Comparison of ENCODE assay signal across 9 cellular contexts in the genomic region with DNA sequence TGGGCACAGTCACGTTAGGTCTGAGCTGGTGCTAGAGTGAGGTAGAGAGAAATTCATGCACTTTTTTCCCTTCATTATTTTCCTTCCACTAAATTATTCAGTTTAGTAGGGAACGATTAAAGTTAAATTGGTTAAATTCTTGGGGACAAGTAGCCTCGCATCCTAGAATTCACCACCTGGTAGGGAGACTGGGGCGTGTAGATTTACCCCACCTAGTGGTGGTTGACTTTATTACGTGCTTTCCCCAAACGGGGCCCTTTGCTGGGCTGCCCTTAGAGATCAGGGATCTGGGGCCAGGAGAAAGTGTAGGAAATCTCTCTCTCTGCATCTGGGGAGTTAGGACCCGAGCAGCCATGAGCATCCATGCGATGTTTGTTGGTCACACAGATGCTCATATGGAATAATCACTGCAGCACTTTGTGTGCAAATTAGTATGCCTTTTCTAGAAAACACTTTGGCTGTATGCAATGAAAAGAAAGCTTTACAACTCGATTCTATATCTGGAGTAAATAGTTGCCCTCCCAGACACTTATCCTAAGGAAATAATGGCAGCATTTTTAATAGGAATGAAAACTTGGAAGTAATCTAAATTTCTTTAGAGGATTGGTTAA.
DNase-seq lines count a peak whose midpoint lies in the region; ATAC-seq, FAIRE-seq and TF ChIP-seq lines count a peak whose summit lies in the region.
"Had no signal": no experiment of that assay in that cellular context is flagged by ENCODE, and none has a peak within 500 bp of the region (broad histone marks: within the 10 kb centered on the region; RNA-seq: fewer than 3 reads in every experiment).

No MANE protein-coding gene starts in this region.

- no peak for FAIRE-seq in small intestine (lab: Jason Lieb, UNC)
- FAIRE-seq: colon had no signal

- WGBS in small intestine, 3 donors, result 26 to 41% (median 34%) methylated on average over 9 of the region's 9 CpGs

- no peaks in the 10 kb centered on the region for H3K36me3 Mint-ChIP-seq in activated naive CD4-positive, alpha-beta T cell treated with anti-CD3 and anti-CD28 coated beads, Interleukin-2, amount 10 ng/mL, durations not matched to agents 7 days and 5 days

- no peaks in the 10 kb centered on the region for H3K9me3 Mint-ChIP-seq in activated naive CD4-positive, alpha-beta T cell treated with anti-CD3 and anti-CD28 coated beads, Interleukin-2, amount 10 ng/mL, durations not matched to agents 7 days and 5 days

- CTCF ChIA-PET in activated naive CD4-positive, alpha-beta T cell treated with anti-CD3 and anti-CD28 coated beads, Interleukin-2, amount 10 ng/mL, durations not matched to agents 7 days and 5 days (lab: Charles Lee), result interaction anchor here (0.7 to 4.3 kb wide), 12 partner anchors 10 to 118 kb away, joined by 3 to 29 read pairs (median 4); no protein-coding TSS in a partner anchor

- H3K27me3 ChIP-seq in small intestine (ENCODE audit: control insufficient read depth in 2 of 2, insufficient read depth in 2 of 2, low read length in 2 of 2), result no peaks in the 10 kb centered on the region

- no peaks in the 10 kb centered on the region for H3K27me3 Mint-ChIP-seq in activated naive CD4-positive, alpha-beta T cell treated with anti-CD3 and anti-CD28 coated beads, Interleukin-2, amount 10 ng/mL, durations not matched to agents 7 days and 5 days

- peak; percentile 33 for DNase-seq in activated naive CD4-positive, alpha-beta T cell treated with anti-CD3 and anti-CD28 coated beads, Interleukin-2, amount 10 ng/mL, durations not matched to agents 7 days and 5 days
- no peak for DNase-seq in activated naive CD4-positive, alpha-beta T cell treated with anti-CD3 and anti-CD28 coated beads, Interleukin-2, amount 50 U/mL, for 16 hours
- DNase-seq in fibroblast of pulmonary artery (ENCODE audit: low read depth), result peak; percentile 38
- DNase-seq in small intestine, result peak; percentile 57
- DNase-seq in central memory CD4-positive, alpha-beta T cell, result no peak

- no peaks in the 10 kb centered on the region for H3K4me1 Mint-ChIP-seq in activated naive CD4-positive, alpha-beta T cell treated with anti-CD3 and anti-CD28 coated beads, Interleukin-2, amount 10 ng/mL, durations not matched to agents 7 days and 5 days

- no peak overlapping the region for H3K27ac Mint-ChIP-seq in activated naive CD4-positive, alpha-beta T cell treated with anti-CD3 and anti-CD28 coated beads, Interleukin-2, amount 10 ng/mL, durations not matched to agents 7 days and 5 days

- H3K36me3 ChIP-seq in small intestine (ENCODE audit: control insufficient read depth in 2 of 2, insufficient read depth in 2 of 2, low read length in 2 of 2), result no peaks in the 10 kb centered on the region

- H3K27ac ChIP-seq in small intestine (ENCODE audit: low read depth in 1 of 2, low read length in 1 of 2), result no peak overlapping the region

- ATAC-seq in HG03280 (IDR thresholded peaks at IDR 0.05; ENCODE audit: unreplicated experiment), result peak; percentile 52
- peak; percentile 86 for ATAC-seq in SK-N-SH treated with all-trans-retinoic acid at 6 μM for 48 hours
- ATAC-seq in GM18519 (IDR thresholded peaks at IDR 0.05; ENCODE audit: low FRiP score, unreplicated experiment), result no peak

- TF ChIP-seq CTCF in fibroblast of pulmonary artery (IDR thresholded peaks at IDR 0.05; ENCODE audit: low read length, missing control alignments), result peak; percentile 76

- H3K4me3 Mint-ChIP-seq in activated naive CD4-positive, alpha-beta T cell treated with anti-CD3 and anti-CD28 coated beads, Interleukin-2, amount 10 ng/mL, durations not matched to agents 7 days and 5 days, result no peak overlapping the region

- no peaks in the 10 kb centered on the region for H3K4me1 ChIP-seq in small intestine (ENCODE audit: control insufficient read depth in 2 of 2, insufficient read depth in 1 of 2, low read depth in 1 of 2, low read length in 1 of 2)

- H3K4me3 ChIP-seq in fibroblast of pulmonary artery (replicated peaks; ENCODE audit: low read depth, low read length), result no peak overlapping the region
- no peak overlapping the region for H3K4me3 ChIP-seq in small intestine (ENCODE audit: low read depth in 1 of 2, low read length in 2 of 2)

- H3K9me3 ChIP-seq in small intestine (ENCODE audit: control insufficient read depth, low read depth), result no peaks in the 10 kb centered on the region

TF ChIP-seq in SK-N-SH treated with all-trans-retinoic acid at 6 μM for 48 hours, 23 proteins besides CTCF, POLR2A, EP300 and RAD21:
- TF ChIP-seq PPARA (CRISPR knock-in tag; IDR thresholded peaks at IDR 0.05; ENCODE audit: borderline replicate concordance) (no peak), SNAI2 (CRISPR knock-in tag; IDR thresholded peaks at IDR 0.05) (no peak), TOX (CRISPR knock-in tag; IDR thresholded peaks at IDR 0.05; ENCODE audit: borderline replicate concordance) (no peak)
- TF ChIP-seq, protein P1, sequence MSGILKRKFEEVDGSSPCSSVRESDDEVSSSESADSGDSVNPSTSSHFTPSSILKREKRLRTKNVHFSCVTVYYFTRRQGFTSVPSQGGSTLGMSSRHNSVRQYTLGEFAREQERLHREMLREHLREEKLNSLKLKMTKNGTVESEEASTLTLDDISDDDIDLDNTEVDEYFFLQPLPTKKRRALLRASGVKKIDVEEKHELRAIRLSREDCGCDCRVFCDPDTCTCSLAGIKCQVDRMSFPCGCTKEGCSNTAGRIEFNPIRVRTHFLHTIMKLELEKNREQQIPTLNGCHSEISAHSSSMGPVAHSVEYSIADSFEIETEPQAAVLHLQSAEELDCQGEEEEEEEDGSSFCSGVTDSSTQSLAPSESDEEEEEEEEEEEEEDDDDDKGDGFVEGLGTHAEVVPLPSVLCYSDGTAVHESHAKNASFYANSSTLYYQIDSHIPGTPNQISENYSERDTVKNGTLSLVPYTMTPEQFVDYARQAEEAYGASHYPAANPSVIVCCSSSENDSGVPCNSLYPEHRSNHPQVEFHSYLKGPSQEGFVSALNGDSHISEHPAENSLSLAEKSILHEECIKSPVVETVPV (CRISPR knock-in tag; IDR thresholded peaks at IDR 0.05), result no peak
- TF ChIP-seq, protein P2, sequence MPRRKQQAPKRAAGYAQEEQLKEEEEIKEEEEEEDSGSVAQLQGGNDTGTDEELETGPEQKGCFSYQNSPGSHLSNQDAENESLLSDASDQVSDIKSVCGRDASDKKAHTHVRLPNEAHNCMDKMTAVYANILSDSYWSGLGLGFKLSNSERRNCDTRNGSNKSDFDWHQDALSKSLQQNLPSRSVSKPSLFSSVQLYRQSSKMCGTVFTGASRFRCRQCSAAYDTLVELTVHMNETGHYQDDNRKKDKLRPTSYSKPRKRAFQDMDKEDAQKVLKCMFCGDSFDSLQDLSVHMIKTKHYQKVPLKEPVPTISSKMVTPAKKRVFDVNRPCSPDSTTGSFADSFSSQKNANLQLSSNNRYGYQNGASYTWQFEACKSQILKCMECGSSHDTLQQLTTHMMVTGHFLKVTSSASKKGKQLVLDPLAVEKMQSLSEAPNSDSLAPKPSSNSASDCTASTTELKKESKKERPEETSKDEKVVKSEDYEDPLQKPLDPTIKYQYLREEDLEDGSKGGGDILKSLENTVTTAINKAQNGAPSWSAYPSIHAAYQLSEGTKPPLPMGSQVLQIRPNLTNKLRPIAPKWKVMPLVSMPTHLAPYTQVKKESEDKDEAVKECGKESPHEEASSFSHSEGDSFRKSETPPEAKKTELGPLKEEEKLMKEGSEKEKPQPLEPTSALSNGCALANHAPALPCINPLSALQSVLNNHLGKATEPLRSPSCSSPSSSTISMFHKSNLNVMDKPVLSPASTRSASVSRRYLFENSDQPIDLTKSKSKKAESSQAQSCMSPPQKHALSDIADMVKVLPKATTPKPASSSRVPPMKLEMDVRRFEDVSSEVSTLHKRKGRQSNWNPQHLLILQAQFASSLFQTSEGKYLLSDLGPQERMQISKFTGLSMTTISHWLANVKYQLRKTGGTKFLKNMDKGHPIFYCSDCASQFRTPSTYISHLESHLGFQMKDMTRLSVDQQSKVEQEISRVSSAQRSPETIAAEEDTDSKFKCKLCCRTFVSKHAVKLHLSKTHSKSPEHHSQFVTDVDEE (CRISPR knock-in tag; IDR thresholded peaks at IDR 0.05), result no peak

Comparison
In these comparisons a context has a peak if more than half of its experiments do, and no peak if none do; other contexts are left out.
1. DNase-seq: peak in activated naive CD4-positive, alpha-beta T cell treated with anti-CD3 and anti-CD28 coated beads, Interleukin-2, amount 10 ng/mL, durations not matched to agents 7 days and 5 days (single experiment), fibroblast of pulmonary artery (single experiment) and small intestine (single experiment); none in activated naive CD4-positive, alpha-beta T cell treated with anti-CD3 and anti-CD28 coated beads, Interleukin-2, amount 50 U/mL, for 16 hours (single experiment) and central memory CD4-positive, alpha-beta T cell (single experiment).